In genomic region chr10:84148006-84148597, GRCh38 we compare ENCODE assay signal across 8 cellular contexts. TPM values are rescaled to one million over a fixed set of nuclear protein-coding genes. Genes with fewer than 3 reads are reported as not detected.
DNase-seq lines count a peak whose midpoint lies in the region; ATAC-seq and TF ChIP-seq lines count a peak whose summit lies in the region.
"Not testable (repeated sequence)": the region's sequence is repeated elsewhere in the genome, so short reads cannot be mapped to it uniquely, and the experiment has no call there.

No MANE protein-coding gene starts in this region.

- not testable (repeated sequence) for BruUV-seq in Calu3 (replicated peaks; lab: Mats Ljungman, UMichigan)

- not testable (repeated sequence) for DNase-seq in Calu3; WTC11 (ENCODE audit: low spot score); epithelial cell of proximal tubule (ENCODE audit: low read depth); left lobe of liver (ENCODE audit: low spot score)
- DNase-seq in NCI-H345 (lab: John Stamatoyannopoulos, UW) (peak; percentile 8), superior temporal gyrus (ENCODE audit: extremely low spot score) (peak; percentile 77)

- H3K4me3 ChIP-seq in epithelial cell of proximal tubule (ENCODE audit: low read depth, low read length), result not testable (repeated sequence)

- not testable (repeated sequence) for H3K27ac Mint-ChIP-seq in Calu3 (ENCODE audit: unreplicated experiment); WTC11

- intact Hi-C loops in Calu3 (cut with micrococcal nuclease; ENCODE audit: unreplicated experiment), result not testable (repeated sequence)

- ATAC-seq in GM19438 (IDR thresholded peaks at IDR 0.05; ENCODE audit: low read depth, unreplicated experiment) (peak; percentile 57), HG03342 (IDR thresholded peaks at IDR 0.05; ENCODE audit: unreplicated experiment) (peak; percentile 79), WTC11 (peak; percentile 38; the same call in 1 of the 2 replicates), left lobe of liver (peak; percentile 72)

- CTCF ChIA-PET in Calu3 (lab: Charles Lee), result interaction anchor here (1.0 to 1.8 kb wide), 2 partner anchors 9 to 109 kb away, joined by 7 read pairs; partner anchors contain the start of gene GHITM
- CTCF ChIA-PET in WTC11 (lab: Charles Lee), result interaction anchor here (0.6 to 2.1 kb wide), 32 partner anchors 9 to 1368 kb away, joined by 3 to 75 read pairs (median 5); partner anchors contain the start of genes CDHR1 and GHITM

- peak; percentile 34 for TF ChIP-seq CTCF in Calu3 (IDR thresholded peaks at IDR 0.05; ENCODE audit: unreplicated experiment)
- peak; percentile 50 for TF ChIP-seq CTCF in WTC11 (IDR thresholded peaks at IDR 0.05)
- peak; percentile 82 for TF ChIP-seq CTCF in epithelial cell of proximal tubule (conservative IDR thresholded peaks at IDR 0.05; ENCODE audit: low read depth, low read length)

- not testable (repeated sequence) for H3K27me3 Mint-ChIP-seq in Calu3 (ENCODE audit: unreplicated experiment); WTC11 (ENCODE audit: low read depth)

- not testable (repeated sequence) for H3K9me3 Mint-ChIP-seq in Calu3 (ENCODE audit: low read depth, unreplicated experiment); WTC11

- H3K36me3 Mint-ChIP-seq in Calu3 (ENCODE audit: insufficient read depth, unreplicated experiment) (peaks cover 28% of the 10 kb centered on the region), WTC11 (peaks cover 64% of the 10 kb centered on the region)

- not testable (repeated sequence) for H3K4me1 Mint-ChIP-seq in Calu3 (ENCODE audit: low read depth, unreplicated experiment); WTC11

- POLR2A ChIA-PET in WTC11 (lab: Charles Lee), result not testable (repeated sequence)

- H3K4me3 Mint-ChIP-seq in Calu3 (ENCODE audit: low read depth, unreplicated experiment); WTC11: not testable (repeated sequence)

TF ChIP-seq in WTC11, 78 proteins besides CTCF, POLR2A, EP300 and RAD21:
- peak; percentile 58 for TF ChIP-seq HMGA2 (CRISPR knock-in tag; IDR thresholded peaks at IDR 0.05)

RNA-seq across cellular contexts. Expression of gene GHITM, which starts 8.8 kb away (rescaled TPM):
- total RNA-seq in Calu3 (2022) (103 and 107 TPM in 2 replicates), WTC11 (2021) (95.9 to 98.8 TPM (median 97.6 TPM) in 3 replicates), epithelial cell of proximal tubule (174 and 187 TPM in 2 replicates), left lobe of liver (162 TPM)

RNA-seq across cellular contexts. Expression of gene GPR15LG, which starts 25.5 kb away (rescaled TPM):
- not detected in 2 replicates for total RNA-seq in Calu3 (2022)
- total RNA-seq in WTC11 (2021), result not detected in 3 replicates
- total RNA-seq in epithelial cell of proximal tubule, result 1.0 TPM in 1 of 2 replicates, not detected in the other
- total RNA-seq in left lobe of liver, result 0.20 TPM

RNA-seq across cellular contexts. Expression of gene CDHR1, which starts 46.2 kb away (rescaled TPM):
- total RNA-seq in Calu3 (2022) (not detected in 2 replicates), WTC11 (2021) (5.0 to 7.2 TPM (median 6.4 TPM) in 3 replicates), epithelial cell of proximal tubule (1.1 and 2.5 TPM in 2 replicates), left lobe of liver (0.13 TPM)
